ENCODE assay signal across 15 cellular contexts in genomic region chr14:59277659-59278058, GRCh38.
A peak's percentile ranks its signal among the peaks of the same experiment; 100 is the strongest.
DNase-seq lines count a peak whose midpoint lies in the region; ATAC-seq and TF ChIP-seq lines count a peak whose summit lies in the region.
"Had no signal": no experiment of that assay in that cellular context is flagged by ENCODE, and none has a peak within 500 bp of the region (broad histone marks: within the 10 kb centered on the region; RNA-seq: fewer than 3 reads in every experiment).

No MANE protein-coding gene starts in this region.

- intact Hi-C loops in uterus (cut with DNase I; ENCODE audit: low total_unique reads) = no loop called here

- no peak for TF ChIP-seq POLR2A in uterus (IDR thresholded peaks at IDR 0.05)

- H3K27me3 ChIP-seq in SJCRH30 (no peaks in the 10 kb centered on the region), fibroblast of lung (ENCODE audit: control insufficient read depth, insufficient read depth, low read length) (no peaks in the 10 kb centered on the region), uterus (no peaks in the 10 kb centered on the region)

- H3K4me3 Mint-ChIP-seq in activated T-cell treated with anti-CD3 and anti-CD28 coated beads, Interleukin-2, amount 50 U/mL, for 72 hours = no peak overlapping the region
- H3K4me3 Mint-ChIP-seq: activated T-cell treated with anti-CD3 and anti-CD28 coated beads, Interleukin-2, amount 50 U/mL, for 24 hours; CD4-positive, alpha-beta T cell; endodermal cell; naive thymus-derived CD8-positive, alpha-beta T cell had no signal

- DNase-seq in activated T-cell treated with anti-CD3 and anti-CD28 coated beads, Interleukin-2, amount 50 U/mL, for 72 hours = no peak
- DNase-seq in activated T-cell treated with anti-CD3 and anti-CD28 coated beads, Interleukin-2, amount 50 U/mL, for 48 hours = no peak
- DNase-seq in SJCRH30 (peak in 1 of 2 experiments; percentile 16), fibroblast of lung (ENCODE audit: low read depth in 2 of 2) (no peak), uterus (no peak), AG08396 (ENCODE audit: low spot score) (no peak), NCI-H1092 treated with DMSO at 0.1 percent for 48 hours (lab: John Stamatoyannopoulos, UW) (no peak), cerebellum (ENCODE audit: low spot score) (no peak)
- DNase-seq: activated CD4-positive, alpha-beta T cell treated with anti-CD3 and anti-CD28 coated beads, Interleukin-2, amount 50 U/mL, for 4 hours; activated T-cell treated with anti-CD3 and anti-CD28 coated beads, Interleukin-2, amount 50 U/mL, for 24 hours; CD4-positive, alpha-beta T cell; endodermal cell; lower lobe of right lung; naive thymus-derived CD8-positive, alpha-beta T cell; substantia nigra had no signal

- peak; percentile 49 to 80 for ATAC-seq in activated T-cell treated with anti-CD3 and anti-CD28 coated beads, Interleukin-2, amount 50 U/mL, for 72 hours (replicated peaks in 1 of 2)
- ATAC-seq: lower lobe of right lung; naive thymus-derived CD8-positive, alpha-beta T cell had no signal

- H3K36me3 Mint-ChIP-seq in activated T-cell treated with anti-CD3 and anti-CD28 coated beads, Interleukin-2, amount 50 U/mL, for 72 hours (ENCODE audit: insufficient read depth in 2 of 2) = no peaks in the 10 kb centered on the region

- H2AFZ ChIP-seq in fibroblast of lung (ENCODE audit: low read length) = no peak overlapping the region

- H3K4me1 ChIP-seq in SJCRH30 = peaks cover 39% of the 10 kb centered on the region
- H3K4me1 ChIP-seq in fibroblast of lung (ENCODE audit: control insufficient read depth, extremely low read depth, insufficient read depth, low read length) = peaks cover 50% of the 10 kb centered on the region
- H3K4me1 ChIP-seq in uterus = peaks cover 0 to 22% of the 10 kb centered on the region in 2 donors

- H3K4me3 ChIP-seq in SJCRH30 (no peak overlapping the region), fibroblast of lung (replicated peaks in 1 of 4; ENCODE audit: control extremely low read depth in 1 of 4, insufficient read depth in 1 of 4, low read depth in 3 of 4, low read length in 4 of 4) (no peak overlapping the region), uterus (no peak overlapping the region)
- H3K4me3 ChIP-seq: lower lobe of right lung had no signal

- H3K79me2 ChIP-seq in fibroblast of lung (ENCODE audit: control insufficient read depth, insufficient read depth, low read length) = no peaks in the 10 kb centered on the region

- peak overlapping the region; percentile 76 for H3K27ac ChIP-seq in SJCRH30
- H3K27ac ChIP-seq in fibroblast of lung (ENCODE audit: insufficient read depth, low read length) = peak overlapping the region; percentile 62
- peak overlapping the region; percentile 48 to 87 for H3K27ac ChIP-seq in uterus
- H3K27ac ChIP-seq: lower lobe of right lung had no signal

- no peak overlapping the region for H3K27ac Mint-ChIP-seq in activated T-cell treated with anti-CD3 and anti-CD28 coated beads, Interleukin-2, amount 50 U/mL, for 72 hours
- H3K27ac Mint-ChIP-seq: activated T-cell treated with anti-CD3 and anti-CD28 coated beads, Interleukin-2, amount 50 U/mL, for 24 hours; CD4-positive, alpha-beta T cell; endodermal cell; naive thymus-derived CD8-positive, alpha-beta T cell had no signal

- H3K4me2 ChIP-seq in fibroblast of lung (ENCODE audit: extremely low read depth, insufficient read depth, low read length) = no peak overlapping the region

- TF ChIP-seq CTCF in fibroblast of lung (conservative IDR thresholded peaks at IDR 0.05 in 1 of 2, IDR thresholded peaks at IDR 0.05 in 1 of 2; ENCODE audit: low read depth in 1 of 2, low read length in 2 of 2) (no peak), uterus (IDR thresholded peaks at IDR 0.05) (no peak)

- H3K9me3 Mint-ChIP-seq in activated T-cell treated with anti-CD3 and anti-CD28 coated beads, Interleukin-2, amount 50 U/mL, for 72 hours = peaks cover 0 to 1% of the 10 kb centered on the region in 2 donors
- H3K9me3 Mint-ChIP-seq: activated T-cell treated with anti-CD3 and anti-CD28 coated beads, Interleukin-2, amount 50 U/mL, for 24 hours; endodermal cell had no signal

- H3K9me3 ChIP-seq in SJCRH30 (replicated peaks) (no peaks in the 10 kb centered on the region), fibroblast of lung (ENCODE audit: control insufficient read depth, insufficient read depth, low read depth, low read length) (no peaks in the 10 kb centered on the region), uterus (no peaks in the 10 kb centered on the region)
- H3K9me3 ChIP-seq: lower lobe of right lung had no signal

- no peak overlapping the region for H3K9ac ChIP-seq in fibroblast of lung (ENCODE audit: insufficient read depth, low read length)

- H3K27me3 Mint-ChIP-seq in activated T-cell treated with anti-CD3 and anti-CD28 coated beads, Interleukin-2, amount 50 U/mL, for 72 hours (ENCODE audit: low read depth) = peaks cover 6% of the 10 kb centered on the region
- H3K27me3 Mint-ChIP-seq: activated T-cell treated with anti-CD3 and anti-CD28 coated beads, Interleukin-2, amount 50 U/mL, for 24 hours; CD4-positive, alpha-beta T cell had no signal

- H4K20me1 ChIP-seq in fibroblast of lung (ENCODE audit: control insufficient read depth, extremely low read depth, insufficient read depth, low read length) = no peaks in the 10 kb centered on the region

- peaks cover 22% of the 10 kb centered on the region for H3K4me1 Mint-ChIP-seq in activated T-cell treated with anti-CD3 and anti-CD28 coated beads, Interleukin-2, amount 50 U/mL, for 72 hours (ENCODE audit: low read depth)

- H3K36me3 ChIP-seq in SJCRH30 (no peaks in the 10 kb centered on the region), fibroblast of lung (ENCODE audit: control insufficient read depth, insufficient read depth, low read length) (no peaks in the 10 kb centered on the region), uterus (no peaks in the 10 kb centered on the region)
- H3K36me3 ChIP-seq: lower lobe of right lung had no signal
